5 cellular contexts compared by ENCODE assay signal in the genomic region with DNA sequence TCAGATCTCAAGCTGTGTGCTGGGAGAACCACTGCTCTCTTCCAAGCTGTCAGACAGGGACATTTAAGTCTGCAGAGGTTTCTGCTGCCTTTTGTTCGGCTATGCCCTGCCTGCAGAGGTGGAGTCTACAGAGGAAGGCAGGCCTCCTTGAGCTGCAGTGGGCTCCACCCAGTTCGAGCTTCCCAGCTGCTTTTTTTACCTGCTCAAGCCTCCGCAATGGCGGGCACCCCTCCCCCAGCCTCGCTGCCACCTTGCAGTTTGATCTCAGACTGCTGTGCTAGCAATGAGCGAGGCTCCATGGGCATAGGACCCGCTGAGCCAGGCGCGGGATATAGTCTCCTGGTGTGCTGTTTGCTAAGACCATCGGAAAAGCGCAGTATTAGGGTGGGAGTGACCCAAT. TPM values are rescaled to one million over a fixed set of nuclear protein-coding genes. Genes with fewer than 3 reads are reported as not detected.
DNase-seq lines count a peak whose midpoint lies in the region; ATAC-seq lines count a peak whose summit lies in the region.
"Not testable (repeated sequence)": the region's sequence is repeated elsewhere in the genome, so short reads cannot be mapped to it uniquely, and the experiment has no call there.
"Had no signal": no experiment of that assay in that cellular context is flagged by ENCODE, and none has a peak within 500 bp of the region (broad histone marks: within the 10 kb centered on the region; RNA-seq: fewer than 3 reads in every experiment).

No MANE protein-coding gene starts in this region.

- intact Hi-C loops in head of caudate nucleus (cut with DNase I); Right ventricle myocardium superior (cut with DNase I): not testable (repeated sequence)

- DNase-seq in head of caudate nucleus (peak in 33 of 42 donors; percentile 11 to 87 (median 61)), Right ventricle myocardium superior (peak; percentile 22)

- ATAC-seq in Right ventricle myocardium superior (ENCODE audit: poor library complexity), result not testable (repeated sequence)

RNA-seq across cellular contexts. Expression of a gene that starts 17.5 kb away (rescaled TPM):
- 105 TPM for total RNA-seq in Right ventricle myocardium superior

RNA-seq across cellular contexts. Expression of a gene that starts 55.8 kb away (rescaled TPM):
- total RNA-seq in Right ventricle myocardium superior, result 0.11 TPM
- total RNA-seq: A172, A673, Daoy had no signal
